Comparison of ENCODE assay signal across 8 cellular contexts in genomic region chr1:24018611-24019580, GRCh38. TPM values are rescaled to one million over a fixed set of nuclear protein-coding genes. Genes with fewer than 3 reads are reported as not detected.
DNase-seq lines count a peak whose midpoint lies in the region; ATAC-seq, FAIRE-seq and TF ChIP-seq lines count a peak whose summit lies in the region.

No MANE protein-coding gene starts in this region.

- peak overlapping the region; percentile 26; the same call in 1 of the 2 replicates for H3K4me3 ChIP-seq in PC-9
- H3K4me3 ChIP-seq in endothelial cell of umbilical vein (replicated peaks in 1 of 3; ENCODE audit: insufficient read depth in 1 of 3, low read depth in 1 of 3, low read length in 3 of 3): no peak overlapping the region
- no peak overlapping the region for H3K4me3 ChIP-seq in upper lobe of right lung

- peaks cover 55% of the 10 kb centered on the region for H3K4me1 ChIP-seq in PC-9 (replicated peaks; ENCODE audit: insufficient read depth)
- H3K4me1 ChIP-seq in endothelial cell of umbilical vein (ENCODE audit: control insufficient read depth, extremely low read depth, insufficient read depth, low read length): peaks cover 6% of the 10 kb centered on the region
- peaks cover 36% of the 10 kb centered on the region for H3K4me1 ChIP-seq in upper lobe of right lung

- ATAC-seq in upper lobe of right lung (peak; percentile 95), GM19467 (IDR thresholded peaks at IDR 0.05; ENCODE audit: unreplicated experiment) (no peak), HG03108 (IDR thresholded peaks at IDR 0.05; ENCODE audit: unreplicated experiment) (no peak)

- no peaks in the 10 kb centered on the region for H3K9me2 ChIP-seq in PC-9 (ENCODE audit: insufficient read depth)

- CTCF ChIA-PET in PC-9 (lab: Charles Lee) (interaction anchor here (0.5 to 1.2 kb wide), 5 partner anchors 10 to 183 kb away, joined by 3 read pairs; no protein-coding TSS in a partner anchor), endothelial cell of umbilical vein (lab: Charles Lee) (interaction anchor here (0.8 to 2.0 kb wide), 11 partner anchors 9 to 64 kb away, joined by 3 to 15 read pairs (median 5); partner anchors contain the start of gene SRSF10)

- 0 out of 2 replicates have a peak overlapping the region, but pooled peaks have one; percentile 68 for H2AFZ ChIP-seq in PC-9
- H2AFZ ChIP-seq in endothelial cell of umbilical vein (ENCODE audit: low read depth, low read length): peak overlapping the region; percentile 12

- POLR2A ChIA-PET in PC-9 (lab: Charles Lee; ENCODE audit: unreplicated experiment): interaction anchor here (0.5 to 0.6 kb wide), 2 partner anchors 17 to 1193 kb away, joined by 3 to 4 read pairs; no protein-coding TSS in a partner anchor
- POLR2A ChIA-PET in endothelial cell of umbilical vein (lab: Charles Lee): interaction anchor here (0.6 to 0.8 kb wide), 4 partner anchors 11 to 130 kb away, joined by 3 to 5 read pairs (median 4); partner anchors contain the start of gene SRSF10

- H3K27me3 ChIP-seq in PC-9 (ENCODE audit: insufficient read depth, low read depth) (no peaks in the 10 kb centered on the region), endothelial cell of umbilical vein (ENCODE audit: control insufficient read depth in 2 of 2, insufficient read depth in 2 of 2, low read length in 2 of 2) (no peaks in the 10 kb centered on the region), upper lobe of right lung (no peaks in the 10 kb centered on the region)

- peak; percentile 96 for FAIRE-seq in endothelial cell of umbilical vein (lab: Jason Lieb, UNC)

- H3K9me1 ChIP-seq in endothelial cell of umbilical vein (replicated peaks; ENCODE audit: control insufficient read depth, extremely low read depth, insufficient read depth, low read length): no peaks in the 10 kb centered on the region

- peak overlapping the region; percentile 86 for H3K4me2 ChIP-seq in PC-9
- H3K4me2 ChIP-seq in endothelial cell of umbilical vein (ENCODE audit: insufficient read depth, low read length): peak overlapping the region; percentile 27

- peak overlapping the region; percentile 95 for H3K27ac ChIP-seq in PC-9
- H3K27ac ChIP-seq in endothelial cell of umbilical vein (ENCODE audit: insufficient read depth, low read depth, low read length): peak overlapping the region; percentile 78
- H3K27ac ChIP-seq in upper lobe of right lung: peak overlapping the region; percentile 96

- H3K79me2 ChIP-seq in PC-9 (ENCODE audit: low read depth) (no peaks in the 10 kb centered on the region), endothelial cell of umbilical vein (ENCODE audit: control insufficient read depth, insufficient read depth, low read length) (no peaks in the 10 kb centered on the region)

- no peak for TF ChIP-seq POLR2A in endothelial cell of umbilical vein (IDR thresholded peaks at IDR 0.05; ENCODE audit: low read depth, low read length)

- H3F3A ChIP-seq in PC-9 (ENCODE audit: insufficient read depth, low read depth): peaks cover 35% of the 10 kb centered on the region

- BruUV-seq in PC-9 (replicated peaks; lab: Mats Ljungman, UMichigan) (TSS peak; percentile 52), endothelial cell of umbilical vein (replicated peaks; lab: Mats Ljungman, UMichigan) (TSS peak; percentile 84)

- intact Hi-C loops in PC-9 (cut with micrococcal nuclease; ENCODE audit: unreplicated experiment) (loop anchor here (2.0 kb wide), 1 partner anchor 38 kb away; the partner anchor contains the start of gene SRSF10), endothelial cell of umbilical vein (cut with micrococcal nuclease) (loop anchor here (1.0 kb wide), 4 partner anchors 10 to 60 kb away; partner anchors contain the start of genes PNRC2 and SRSF10), upper lobe of right lung (cut with DNase I) (no loop called here)

- peak overlapping the region; percentile 63 for H3K9ac ChIP-seq in endothelial cell of umbilical vein (replicated peaks; ENCODE audit: extremely low read depth, insufficient read depth, low read length)

- no peak for TF ChIP-seq CTCF in PC-9 (conservative IDR thresholded peaks at IDR 0.05)
- no peak for TF ChIP-seq CTCF in endothelial cell of umbilical vein (IDR thresholded peaks at IDR 0.05; ENCODE audit: extremely low read depth in 1 of 2, insufficient read depth in 1 of 2, low read depth in 1 of 2, low read length in 2 of 2)
- TF ChIP-seq CTCF in upper lobe of right lung (IDR thresholded peaks at IDR 0.05): no peak

- no peaks in the 10 kb centered on the region for H3K9me3 ChIP-seq in PC-9 (ENCODE audit: insufficient read depth, low read depth)
- H3K9me3 ChIP-seq in endothelial cell of umbilical vein (replicated peaks; ENCODE audit: control insufficient read depth, insufficient read depth, low read length): no peaks in the 10 kb centered on the region
- H3K9me3 ChIP-seq in upper lobe of right lung: no peaks in the 10 kb centered on the region

- dilution Hi-C loops in endothelial cell of umbilical vein (cut with MboI; ENCODE audit: extremely low pct_ligation_motif_present, low sequenced_read_pairs): no loop called here

- no peaks in the 10 kb centered on the region for H4K20me1 ChIP-seq in PC-9 (ENCODE audit: insufficient read depth)
- no peaks in the 10 kb centered on the region for H4K20me1 ChIP-seq in endothelial cell of umbilical vein (replicated peaks; ENCODE audit: control insufficient read depth, extremely low read depth, insufficient read depth, low read length)

- H3K36me3 ChIP-seq in PC-9 (ENCODE audit: low read depth): no peaks in the 10 kb centered on the region
- H3K36me3 ChIP-seq in endothelial cell of umbilical vein (ENCODE audit: control insufficient read depth in 2 of 2, extremely low read depth in 1 of 2, insufficient read depth in 2 of 2, low read length in 2 of 2): no peaks in the 10 kb centered on the region
- H3K36me3 ChIP-seq in upper lobe of right lung: no peaks in the 10 kb centered on the region

- peak; percentile 88 for DNase-seq in DMS 273 (lab: John Stamatoyannopoulos, UW; ENCODE audit: unreplicated experiment)
- peak; percentile 93 to 95 for DNase-seq in PC-9
- peak; percentile 100 for DNase-seq in endothelial cell of umbilical vein (ENCODE audit: low read depth, low spot score)
- peak; percentile 95 for DNase-seq in mesenteric fat pad (ENCODE audit: low spot score)
- peak; percentile 95 for DNase-seq in upper lobe of right lung
- no peak for DNase-seq in SHP77 treated with DMSO at 0.1 percent for 48 hours (lab: John Stamatoyannopoulos, UW)

TF ChIP-seq in endothelial cell of umbilical vein, 7 proteins besides CTCF, POLR2A, EP300 and RAD21:
- no peak for TF ChIP-seq MYC (IDR thresholded peaks at IDR 0.05; ENCODE audit: low read depth, low read length)
- peak; percentile 94 for TF ChIP-seq POLR2AphosphoS5 (IDR thresholded peaks at IDR 0.05; ENCODE audit: insufficient read depth, low read depth, low read length)
- TF ChIP-seq EZH2 (IDR thresholded peaks at IDR 0.05; ENCODE audit: borderline replicate concordance, low read depth, low read length, severe bottlenecking): no peak
- peak; percentile 39 for TF ChIP-seq JUN (IDR thresholded peaks at IDR 0.05; ENCODE audit: borderline replicate concordance, insufficient read depth, insufficient read length, low read depth)
- TF ChIP-seq GATA2 (IDR thresholded peaks at IDR 0.05; ENCODE audit: insufficient read depth, insufficient read length, low read depth, low read length): peak; percentile 90
- no peak for TF ChIP-seq MAX (IDR thresholded peaks at IDR 0.05; ENCODE audit: insufficient read depth, insufficient read length)
- TF ChIP-seq FOS (IDR thresholded peaks at IDR 0.05; ENCODE audit: borderline replicate concordance, insufficient read depth, low read length): no peak

RNA-seq across cellular contexts. Expression of gene SRSF10, which starts 38.8 kb away (rescaled TPM):
- 77.3 and 96.2 TPM in 2 replicates for total RNA-seq in PC-9 (2021)
- total RNA-seq in endothelial cell of umbilical vein: 124 and 125 TPM in 2 replicates
- 81.2 and 135 TPM in 2 replicates for polyA plus RNA-seq in endothelial cell of umbilical vein
- polyA plus RNA-seq in endothelial cell of umbilical vein (2011; cell fraction: cytosol; rRNA removed): 79.0 and 87.1 TPM in 2 replicates
- polyA plus RNA-seq in endothelial cell of umbilical vein (2011; cell fraction: nucleus; rRNA removed): 167 and 242 TPM in 2 replicates
- polyA plus RNA-seq in endothelial cell of umbilical vein (2012): 76.3 and 105 TPM in 2 replicates
- polyA minus RNA-seq in endothelial cell of umbilical vein: 124 and 131 TPM in 2 replicates
- polyA minus RNA-seq in endothelial cell of umbilical vein (2011; cell fraction: cytosol; rRNA and poly(A)+ RNA removed): 71.4 TPM
- polyA minus RNA-seq in endothelial cell of umbilical vein (2011; cell fraction: nucleus; rRNA and poly(A)+ RNA removed): 204 and 272 TPM in 2 replicates
- total RNA-seq in mesenteric fat pad: 85.4 TPM
- total RNA-seq in upper lobe of right lung: 96.0 TPM

RNA-seq across cellular contexts. Expression of gene PNRC2, which starts 59.3 kb away (rescaled TPM):
- 58.4 and 67.7 TPM in 2 replicates for total RNA-seq in PC-9 (2021)
- 77.8 and 107 TPM in 2 replicates for total RNA-seq in endothelial cell of umbilical vein
- polyA plus RNA-seq in endothelial cell of umbilical vein: 36.3 and 70.2 TPM in 2 replicates
- 75.8 and 85.8 TPM in 2 replicates for polyA plus RNA-seq in endothelial cell of umbilical vein (2011; cell fraction: cytosol; rRNA removed)
- 51.1 and 75.0 TPM in 2 replicates for polyA plus RNA-seq in endothelial cell of umbilical vein (2011; cell fraction: nucleus; rRNA removed)
- polyA plus RNA-seq in endothelial cell of umbilical vein (2012): 50.9 and 76.0 TPM in 2 replicates
- polyA minus RNA-seq in endothelial cell of umbilical vein: 31.1 and 31.6 TPM in 2 replicates
- 41.2 TPM for polyA minus RNA-seq in endothelial cell of umbilical vein (2011; cell fraction: cytosol; rRNA and poly(A)+ RNA removed)
- 28.0 and 39.0 TPM in 2 replicates for polyA minus RNA-seq in endothelial cell of umbilical vein (2011; cell fraction: nucleus; rRNA and poly(A)+ RNA removed)
- total RNA-seq in mesenteric fat pad: 94.5 TPM
- 119 TPM for total RNA-seq in upper lobe of right lung
